Comparison of ENCODE assay signal across 25 cellular contexts in genomic region chr1:17204546-17205440, GRCh38. TPM values are rescaled to one million over a fixed set of nuclear protein-coding genes. Genes with fewer than 3 reads are reported as not detected.
A peak's percentile ranks its signal among the peaks of the same experiment; 100 is the strongest.
DNase-seq lines count a peak whose midpoint lies in the region; ATAC-seq and TF ChIP-seq lines count a peak whose summit lies in the region.
"Had no signal": no experiment of that assay in that cellular context is flagged by ENCODE, and none has a peak within 500 bp of the region (broad histone marks: within the 10 kb centered on the region; RNA-seq: fewer than 3 reads in every experiment).

PADI1 (plus strand) TSS chr1:17205128; CDS start chr1:17205218, 90 bp downstream.

- no peak for DNase-seq in CD4-positive, CD25-positive, alpha-beta regulatory T cell
- DNase-seq in chondrocyte (ENCODE audit: low spot score): peak; percentile 49
- DNase-seq in nephron progenitor cell: no peak
- no peak for DNase-seq in mucosa of gallbladder (ENCODE audit: low spot score)
- DNase-seq in WTC11 (ENCODE audit: low spot score): no peak
- no peak for DNase-seq in stimulated activated CD4-positive, alpha-beta T cell treated with anti-CD3 and anti-CD28 coated beads, Interleukin-2, amount 100 ng/mL, for 24 hours
- DNase-seq: activated CD8-positive, alpha-beta memory T cell treated with anti-CD3 and anti-CD28 coated beads for 24 hours; activated T-cell treated with anti-CD3 and anti-CD28 coated beads, Interleukin-2, amount 50 U/mL, for 24 hours; amniotic stem cell; endodermal cell; NCI-H2081 treated with DMSO at 0.1 percent for 48 hours; NCI-H345; OCI-M1; stimulated activated CD4-positive, alpha-beta T cell treated with anti-CD3 and anti-CD28 coated beads, Interleukin-15, amount 100 ng/mL, for 24 hours; stomach; T-helper 1 cell; tibial artery had no signal

- H3K9me3 ChIP-seq in CD4-positive, CD25-positive, alpha-beta regulatory T cell (ENCODE audit: control insufficient read depth in 2 of 2, low read length in 2 of 2): no peaks in the 10 kb centered on the region
- H3K9me3 ChIP-seq: sigmoid colon, stomach, tibial artery had no signal

- no peak within 1 kb of the TSS for H3K4me3 Mint-ChIP-seq in CD4-positive, CD25-positive, alpha-beta regulatory T cell
- H3K4me3 Mint-ChIP-seq in chondrocyte (ENCODE audit: unreplicated experiment) (no peak within 1 kb of the TSS), nephron progenitor cell (peak within 1 kb of the TSS; percentile 4), WTC11 (no peak within 1 kb of the TSS)
- H3K4me3 Mint-ChIP-seq: activated T-cell treated with anti-CD3 and anti-CD28 coated beads, Interleukin-2, amount 50 U/mL, for 24 hours; endodermal cell; memory B cell had no signal

- no peaks in the 10 kb centered on the region for H3K36me3 Mint-ChIP-seq in CD4-positive, CD25-positive, alpha-beta regulatory T cell
- H3K36me3 Mint-ChIP-seq in chondrocyte (ENCODE audit: low read depth) (no peaks in the 10 kb centered on the region), nephron progenitor cell (ENCODE audit: low read depth) (no peaks in the 10 kb centered on the region), WTC11 (no peaks in the 10 kb centered on the region)

- TF ChIP-seq CTCF in chondrocyte (IDR thresholded peaks at IDR 0.05) (no peak), nephron progenitor cell (IDR thresholded peaks at IDR 0.05) (no peak), WTC11 (IDR thresholded peaks at IDR 0.05) (no peak)

- H3K4me1 Mint-ChIP-seq in CD4-positive, CD25-positive, alpha-beta regulatory T cell: peaks cover 0 to 28% (median 10%) of the 10 kb centered on the region in 4 donors
- H3K4me1 Mint-ChIP-seq in chondrocyte (ENCODE audit: low read depth): peaks cover 51% of the 10 kb centered on the region
- H3K4me1 Mint-ChIP-seq in nephron progenitor cell: peaks cover 80% of the 10 kb centered on the region
- H3K4me1 Mint-ChIP-seq in WTC11: peaks cover 20% of the 10 kb centered on the region

- POLR2A ChIA-PET in WTC11 (lab: Charles Lee): no interaction called here

- H3K36me3 ChIP-seq in CD4-positive, CD25-positive, alpha-beta regulatory T cell (ENCODE audit: control insufficient read depth, insufficient read depth, low read length): no peaks in the 10 kb centered on the region
- H3K36me3 ChIP-seq: sigmoid colon, stomach, tibial artery had no signal

- TF ChIP-seq RAD21 in Ishikawa (IDR thresholded peaks at IDR 0.05; ENCODE audit: low read depth): no peak

- peaks cover 9% of the 10 kb centered on the region for H3K27me3 Mint-ChIP-seq in CD4-positive, CD25-positive, alpha-beta regulatory T cell
- H3K27me3 Mint-ChIP-seq in chondrocyte (ENCODE audit: low read depth) (no peaks in the 10 kb centered on the region), nephron progenitor cell (ENCODE audit: low read depth, poor library complexity) (peaks cover 28% of the 10 kb centered on the region), WTC11 (ENCODE audit: low read depth) (peaks cover 2% of the 10 kb centered on the region; the same call in 1 of the 2 replicates)

- H3K27me3 ChIP-seq in CD4-positive, CD25-positive, alpha-beta regulatory T cell (ENCODE audit: control insufficient read depth, insufficient read depth, low read length): no peaks in the 10 kb centered on the region
- H3K27me3 ChIP-seq: sigmoid colon had no signal

- peaks cover 9% of the 10 kb centered on the region for H3K4me1 ChIP-seq in CD4-positive, CD25-positive, alpha-beta regulatory T cell (ENCODE audit: control insufficient read depth, insufficient read depth, low read length, poor library complexity, severe bottlenecking)
- H3K4me1 ChIP-seq: parathyroid adenoma, sigmoid colon, stomach, tibial artery had no signal

- H3K27ac ChIP-seq in CD4-positive, CD25-positive, alpha-beta regulatory T cell (ENCODE audit: insufficient read depth, low read length, poor library complexity, severe bottlenecking): no peak within 1 kb of the TSS
- H3K27ac ChIP-seq: C4-2B, parathyroid adenoma, sigmoid colon, stomach, tibial artery had no signal

- CTCF ChIA-PET in WTC11 (lab: Charles Lee): no interaction called here

- H3K27ac Mint-ChIP-seq in CD4-positive, CD25-positive, alpha-beta regulatory T cell: peak within 1 kb of the TSS in 2 of 3 donors; percentile 16 to 33
- H3K27ac Mint-ChIP-seq in chondrocyte (ENCODE audit: unreplicated experiment) (no peak within 1 kb of the TSS), nephron progenitor cell (no peak within 1 kb of the TSS), WTC11 (no peak within 1 kb of the TSS)
- H3K27ac Mint-ChIP-seq: activated T-cell treated with anti-CD3 and anti-CD28 coated beads, Interleukin-2, amount 50 U/mL, for 24 hours; endodermal cell; memory B cell had no signal

- no peak for TF ChIP-seq EP300 in Ishikawa (IDR thresholded peaks at IDR 0.05; ENCODE audit: borderline replicate concordance)

- peaks cover 0 to 1% (median 0%) of the 10 kb centered on the region in 7 donors for H3K9me3 Mint-ChIP-seq in CD4-positive, CD25-positive, alpha-beta regulatory T cell
- H3K9me3 Mint-ChIP-seq in chondrocyte (ENCODE audit: low read depth) (no peaks in the 10 kb centered on the region), nephron progenitor cell (no peaks in the 10 kb centered on the region), WTC11 (no peaks in the 10 kb centered on the region)
- H3K9me3 Mint-ChIP-seq: activated T-cell treated with anti-CD3 and anti-CD28 coated beads, Interleukin-2, amount 50 U/mL, for 24 hours; endodermal cell; memory B cell; naive thymus-derived CD8-positive, alpha-beta T cell had no signal

- ATAC-seq in CD4-positive, CD25-positive, alpha-beta regulatory T cell (ENCODE audit: low read depth in 2 of 2): no peak
- ATAC-seq in WTC11: no peak
- ATAC-seq in GM21717 (IDR thresholded peaks at IDR 0.05; ENCODE audit: unreplicated experiment): no peak
- ATAC-seq: naive thymus-derived CD8-positive, alpha-beta T cell had no signal

- no peak within 1 kb of the TSS for H3K4me3 ChIP-seq in CD4-positive, CD25-positive, alpha-beta regulatory T cell (ENCODE audit: low read depth, low read length)
- H3K4me3 ChIP-seq: sigmoid colon, stomach, tibial artery had no signal

TF ChIP-seq in Ishikawa, 13 proteins besides CTCF, POLR2A, EP300 and RAD21 (continues in another document):
- TF ChIP-seq TAF1 (IDR thresholded peaks at IDR 0.05; ENCODE audit: low read depth): no peak
- 0 out of 2 replicates have a peak, but pooled peaks have one; percentile 21 for TF ChIP-seq TCF12 (IDR thresholded peaks at IDR 0.05; ENCODE audit: low read depth)
- TF ChIP-seq EGR1 (IDR thresholded peaks at IDR 0.05): no peak
- no peak for TF ChIP-seq MAX (IDR thresholded peaks at IDR 0.05)

TF ChIP-seq in WTC11, 78 proteins besides CTCF, POLR2A, EP300 and RAD21:
- TF ChIP-seq ETV6 (CRISPR knock-in tag; IDR thresholded peaks at IDR 0.05) (no peak), JAZF1 (CRISPR knock-in tag; IDR thresholded peaks at IDR 0.05) (no peak), SMAD3 (CRISPR knock-in tag; IDR thresholded peaks at IDR 0.05; ENCODE audit: borderline replicate concordance) (no peak), E2F4 (CRISPR knock-in tag; IDR thresholded peaks at IDR 0.05; ENCODE audit: borderline replicate concordance, low read depth) (no peak), FOXK1 (CRISPR knock-in tag; IDR thresholded peaks at IDR 0.05) (no peak), IRF2 (CRISPR knock-in tag; IDR thresholded peaks at IDR 0.05; ENCODE audit: borderline replicate concordance, low read depth) (no peak), ATF6 (CRISPR knock-in tag; IDR thresholded peaks at IDR 0.05) (no peak), ZNF263 (CRISPR knock-in tag; IDR thresholded peaks at IDR 0.05; ENCODE audit: low read depth) (no peak), E2F1 (CRISPR knock-in tag; IDR thresholded peaks at IDR 0.05) (no peak), OVOL2 (CRISPR knock-in tag; IDR thresholded peaks at IDR 0.05; ENCODE audit: borderline replicate concordance) (no peak)

RNA-seq across cellular contexts. Expression of gene PADI1, which starts in this region (rescaled TPM):
- total RNA-seq in CD4-positive, CD25-positive, alpha-beta regulatory T cell: not detected
- not detected for polyA plus RNA-seq in CD4-positive, CD25-positive, alpha-beta regulatory T cell
- total RNA-seq in chondrocyte (0.41 to 0.97 TPM (median 0.70 TPM) in 3 replicates), mucosa of gallbladder (not detected), WTC11 (2021) (0.15 to 0.57 TPM (median 0.18 TPM) in 3 replicates)
- total RNA-seq: naive thymus-derived CD8-positive, alpha-beta T cell; sigmoid colon had no signal
- polyA plus RNA-seq: AG04450; naive thymus-derived CD8-positive, alpha-beta T cell had no signal

Comparison
In these comparisons a context has a peak if more than half of its experiments do, and no peak if none do; other contexts are left out.
1. Peak in DNase-seq in chondrocyte; RNA of the gene not detected or under 1 TPM.
2. H3K27ac Mint-ChIP-seq: peak in CD4-positive, CD25-positive, alpha-beta regulatory T cell (2 of 3); none in chondrocyte (single experiment), nephron progenitor cell (single experiment) and WTC11 (single experiment).